ENCODE assay signal across 9 cellular contexts in genomic region chr15:63381301-63382192, GRCh38. TPM values are rescaled to one million over a fixed set of nuclear protein-coding genes. Genes with fewer than 3 reads are reported as not detected.
A peak's percentile ranks its signal among the peaks of the same experiment; 100 is the strongest.
DNase-seq lines count a peak whose midpoint lies in the region; ATAC-seq, FAIRE-seq and TF ChIP-seq lines count a peak whose summit lies in the region.
"Had no signal": no experiment of that assay in that cellular context is flagged by ENCODE, and none has a peak within 500 bp of the region (broad histone marks: within the 10 kb centered on the region; RNA-seq: fewer than 3 reads in every experiment).

Gene CA12, minus strand, starts transcription at chr15:63381846. Its CDS starts 126 bp downstream, at chr15:63381720.

- peak within 1 kb of the TSS; percentile 35 for H3K4me3 ChIP-seq in mucosa of descending colon

- no peaks in the 10 kb centered on the region for H3K4me1 ChIP-seq in mucosa of descending colon (ENCODE audit: low read depth)

- H3K27me3 Mint-ChIP-seq in endothelial cell (ENCODE audit: unreplicated experiment), result peaks cover 19% of the 10 kb centered on the region

- no peak for TF ChIP-seq CTCF in endothelial cell (IDR thresholded peaks at IDR 0.05; ENCODE audit: unreplicated experiment)
- TF ChIP-seq CTCF in mucosa of descending colon (IDR thresholded peaks at IDR 0.05), result no peak

- intact Hi-C loops in mucosa of descending colon (cut with DNase I, micrococcal nuclease), result no loop called here

- ATAC-seq in mucosa of descending colon (peak; percentile 82), GM19397 (IDR thresholded peaks at IDR 0.05; ENCODE audit: unreplicated experiment) (no peak)

- H3K4me1 Mint-ChIP-seq in endothelial cell (ENCODE audit: unreplicated experiment), result peaks cover 21% of the 10 kb centered on the region

- in situ Hi-C loops in SK-MEL-5 (cut with HindIII; ENCODE audit: low pct_unique_long_range_greater_than_20kb, low sequenced_read_pairs), result no loop called here

- no peaks in the 10 kb centered on the region for H3K36me3 ChIP-seq in mucosa of descending colon (ENCODE audit: low read depth)

- peak; percentile 40 for DNase-seq in NCI-H748 (lab: John Stamatoyannopoulos, UW; ENCODE audit: unreplicated experiment)
- no peak for DNase-seq in NCI-H748 treated with DMSO at 0.1 percent for 48 hours (lab: John Stamatoyannopoulos, UW)
- DNase-seq in SK-MEL-5 (ENCODE audit: low read depth, low spot score), result no peak
- peak; percentile 28 for DNase-seq in endothelial cell (ENCODE audit: low spot score)
- peak; percentile 76 to 85 (median 81) for DNase-seq in mucosa of descending colon
- peak; percentile 61 for DNase-seq in urothelium cell line (ENCODE audit: low spot score)
- no peak for DNase-seq in NCI-H1436 (lab: John Stamatoyannopoulos, UW)
- DNase-seq: DND-41 had no signal

- peak within 1 kb of the TSS; percentile 81 for H3K4me3 Mint-ChIP-seq in endothelial cell (ENCODE audit: unreplicated experiment)

- no peaks in the 10 kb centered on the region for H3K9me3 Mint-ChIP-seq in endothelial cell (ENCODE audit: unreplicated experiment)

- no peaks in the 10 kb centered on the region for H3K9me3 ChIP-seq in mucosa of descending colon

- peaks cover 1% of the 10 kb centered on the region for H3K36me3 Mint-ChIP-seq in endothelial cell (ENCODE audit: low read depth, unreplicated experiment)

- FAIRE-seq in urothelium cell line (lab: Jason Lieb, UNC), result peak; percentile 87

- H3K27ac Mint-ChIP-seq in endothelial cell (ENCODE audit: unreplicated experiment), result no peak within 1 kb of the TSS

RNA-seq across cellular contexts. Expression of gene CA12, which starts in this region (rescaled TPM):
- 17.4 and 19.2 TPM in 2 replicates for total RNA-seq in SK-MEL-5 (2014; rRNA removed; shearing (Covaris generic))
- polyA plus RNA-seq in SK-MEL-5 (2015; cell fraction: cytosol; rRNA removed), result 31.7 and 44.3 TPM in 2 replicates
- polyA plus RNA-seq in SK-MEL-5 (2015; cell fraction: nucleus; rRNA removed), result 7.9 and 11.0 TPM in 2 replicates
- total RNA-seq in endothelial cell (ENCODE audit: unreplicated experiment) (0.44 TPM), mucosa of descending colon (100 to 1,000 TPM; 141 to 645 (median 213) TPM)

Comparison
In these comparisons a context has a peak if more than half of its experiments do, and no peak if none do; other contexts are left out.
1. RNA of gene CA12 (total RNA-seq): 141 to 645 TPM in mucosa of descending colon and 17.4 to 19.2 TPM in SK-MEL-5; 0.44 TPM in endothelial cell (single experiment); every median in the first group is over 10 times any median in the second.
2. DNase-seq: peak in NCI-H748 (single experiment), mucosa of descending colon (3 of 3) and urothelium cell line (single experiment); none in NCI-H748 treated with DMSO at 0.1 percent for 48 hours (single experiment), SK-MEL-5 (single experiment) and NCI-H1436 (single experiment).
3. Peak in DNase-seq in endothelial cell; RNA of the gene not detected or under 1 TPM.